18 cellular contexts compared by ENCODE assay signal in genomic region chr2:112683550-112684414, GRCh38. TPM values are rescaled to one million over a fixed set of nuclear protein-coding genes. Genes with fewer than 3 reads are reported as not detected.
DNase-seq lines count a peak whose midpoint lies in the region; ATAC-seq, FAIRE-seq and TF ChIP-seq lines count a peak whose summit lies in the region.
"Had no signal": no experiment of that assay in that cellular context is flagged by ENCODE, and none has a peak within 500 bp of the region (broad histone marks: within the 10 kb centered on the region; RNA-seq: fewer than 3 reads in every experiment).

No MANE protein-coding gene starts in this region.

- WGBS in GM12878 (ENCODE audit: insufficient coverage, insufficient replicate concordance, low lambda C conversion rate, missing lambda C conversion rate) = 65% methylated on average over 12 of the region's 12 CpGs

- H3K9ac ChIP-seq in DND-41 (ENCODE audit: low read depth, low read length) (no peak overlapping the region), GM12878 (ENCODE audit: control insufficient read depth, insufficient read depth, low read length) (no peak overlapping the region)

- H3K27ac Mint-ChIP-seq in nephron = peak overlapping the region in 2 of 3 experiments; percentile 26 to 81

- H3K4me3 ChIP-seq in DND-41 (ENCODE audit: low read depth in 1 of 2, low read length in 2 of 2) (no peak overlapping the region), GM12878 (no peak overlapping the region)
- H3K4me3 ChIP-seq: spleen had no signal

- CTCF ChIA-PET in GM12878 (lab: Yijun Ruan, JAX) = interaction anchor here (0.7 to 11.9 kb wide), 10 partner anchors 8 to 84 kb away, joined by 3 to 313 read pairs (median 4); partner anchors contain the start of gene SLC20A1

- H3K79me2 ChIP-seq in DND-41 (ENCODE audit: insufficient read depth, low read length) (no peaks in the 10 kb centered on the region), GM12878 (ENCODE audit: control insufficient read depth, insufficient read depth, low read length) (no peaks in the 10 kb centered on the region)

- H3K9me3 Mint-ChIP-seq in nephron = no peaks in the 10 kb centered on the region

- no peak for FAIRE-seq in GM12878 (lab: Jason Lieb, UNC)
- FAIRE-seq: islet of Langerhans had no signal

- SMC1A ChIA-PET in GM12878 (lab: Charles Lee; ENCODE audit: uncharacterized antibody, unreplicated experiment) = interaction anchor here (0.9 to 2.0 kb wide), 8 partner anchors 9 to 52 kb away, joined by 3 to 8 read pairs (median 5); no protein-coding TSS in a partner anchor

- H3K27me3 ChIP-seq in DND-41 (ENCODE audit: insufficient read depth, low read length, poor library complexity) (no peaks in the 10 kb centered on the region), GM12878 (replicated peaks in 1 of 2; ENCODE audit: control insufficient read depth in 2 of 2, insufficient read depth in 2 of 2, low read length in 1 of 2) (no peaks in the 10 kb centered on the region)
- H3K27me3 ChIP-seq: spleen had no signal

- in situ Hi-C loops in GM12878 (cut with MboI) = no loop called here

- DNase-seq in DND-41 = no peak
- DNase-seq in MV-4-11 (lab: John Stamatoyannopoulos, UW) = peak; percentile 47
- no peak for DNase-seq in GM12878 (ENCODE audit: low read depth, low spot score)
- no peak for DNase-seq in NCI-H774 (lab: John Stamatoyannopoulos, UW)
- DNase-seq in Kasumi-1 (lab: John Stamatoyannopoulos, UW) = no peak
- DNase-seq in T1000 (lab: John Stamatoyannopoulos, UW) = no peak
- no peak for DNase-seq in SHP77 treated with DMSO at 0.1 percent for 48 hours (lab: John Stamatoyannopoulos, UW)
- DNase-seq: activated CD4-positive, CD25-positive, alpha-beta regulatory T cell treated with anti-CD3 and anti-CD28 coated beads, Interleukin-2, amount 50 U/mL, for 72 hours; activated T-cell treated with anti-CD3 and anti-CD28 coated beads for 4 hours; DMS79 treated with DMSO at 0.1 percent for 48 hours; NK-92 treated with Interleukin-12 subunit alpha and Interleukin-12 subunit beta, amount 100 ng/mL, for 24 hours; spleen had no signal

- H3K36me3 ChIP-seq in DND-41 (ENCODE audit: insufficient read depth, low read length) (no peaks in the 10 kb centered on the region), GM12878 (ENCODE audit: control insufficient read depth in 2 of 2, insufficient read depth in 2 of 2, low read length in 1 of 2) (no peaks in the 10 kb centered on the region)
- H3K36me3 ChIP-seq: spleen had no signal

- H3K4me1 Mint-ChIP-seq in nephron = peaks cover 27% of the 10 kb centered on the region

- intact Hi-C loops in GM12878 (cut with micrococcal nuclease; ENCODE audit: unreplicated experiment) = no loop called here

- H3K27me3 Mint-ChIP-seq in nephron (ENCODE audit: low read depth) = peaks cover 9% of the 10 kb centered on the region

- no peak for TF ChIP-seq POLR2A in GM12878 (IDR thresholded peaks at IDR 0.05; ENCODE audit: low read depth, low read length)

- H3K4me2 ChIP-seq in DND-41 (ENCODE audit: insufficient read depth, low read length) = no peak overlapping the region
- no peak overlapping the region for H3K4me2 ChIP-seq in GM12878 (ENCODE audit: control insufficient read depth, insufficient read depth)

- H3K4me3 Mint-ChIP-seq in nephron = no peak overlapping the region

- POLR2A ChIA-PET in GM12878 (lab: Charles Lee) = interaction anchor here (0.9 to 1.4 kb wide), 3 partner anchors 8 to 37 kb away, joined by 4 to 6 read pairs (median 5); no protein-coding TSS in a partner anchor

- TF ChIP-seq CTCF in DND-41 (IDR thresholded peaks at IDR 0.05; ENCODE audit: borderline replicate concordance, extremely low read depth, low read length, poor library complexity, severe bottlenecking) (no peak), GM12878 (IDR thresholded peaks at IDR 0.05 in 2 of 3, conservative IDR thresholded peaks at IDR 0.05 in 1 of 3; ENCODE audit: control insufficient read depth in 2 of 3, extremely low read depth in 1 of 3, insufficient read depth in 1 of 3, low read depth in 3 of 3, low read length in 3 of 3) (no peak), nephron (IDR thresholded peaks at IDR 0.05; ENCODE audit: unreplicated experiment in 3 of 3) (no peak)

- no peaks in the 10 kb centered on the region for H4K20me1 ChIP-seq in DND-41 (ENCODE audit: insufficient read depth, low read length)
- H4K20me1 ChIP-seq in GM12878 (ENCODE audit: control insufficient read depth, insufficient read depth) = no peaks in the 10 kb centered on the region

- TF ChIP-seq EP300 in GM12878 (IDR thresholded peaks at IDR 0.05; ENCODE audit: borderline replicate concordance in 1 of 2, control insufficient read depth in 1 of 2, low read depth in 2 of 2, low read length in 2 of 2) = no peak

- RAD21 ChIA-PET in GM12878 (lab: Charles Lee; ENCODE audit: unreplicated experiment) = interaction anchor here (0.9 to 5.1 kb wide), 2 partner anchors 43 to 54 kb away, joined by 3 to 45 read pairs; no protein-coding TSS in a partner anchor

- 0 out of 2 replicates have a peak overlapping the region, but pooled peaks have one; percentile 19 for H2AFZ ChIP-seq in DND-41 (ENCODE audit: low read depth, low read length)
- no peak overlapping the region for H2AFZ ChIP-seq in GM12878 (ENCODE audit: control insufficient read depth, low read depth, low read length)

- BruUV-seq in GM12878 (replicated peaks; lab: Mats Ljungman, UMichigan) = no TSS peak

- ATAC-seq in DND-41 (ENCODE audit: insufficient read depth, low read depth) (peak; percentile 22; the same call in 1 of the 3 replicates), GM12878 (no peak)

- H3K27ac ChIP-seq in DND-41 (ENCODE audit: low read length) (peak overlapping the region; percentile 32), GM12878 (ENCODE audit: control insufficient read depth, insufficient read depth) (no peak overlapping the region)

- TF ChIP-seq RAD21 in GM12878 (IDR thresholded peaks at IDR 0.05; ENCODE audit: insufficient read depth, low read depth, low read length) = no peak

- H3K9me3 ChIP-seq in DND-41 (ENCODE audit: insufficient read depth, low read length, severe bottlenecking) (no peaks in the 10 kb centered on the region), GM12878 (replicated peaks; ENCODE audit: control insufficient read depth, insufficient read depth, low read length) (no peaks in the 10 kb centered on the region)
- H3K9me3 ChIP-seq: spleen had no signal

- H3K36me3 Mint-ChIP-seq in nephron (ENCODE audit: low read depth) = no peaks in the 10 kb centered on the region

- peaks cover 17% of the 10 kb centered on the region for H3K4me1 ChIP-seq in DND-41 (ENCODE audit: insufficient read depth, low read length)
- H3K4me1 ChIP-seq in GM12878 (ENCODE audit: control insufficient read depth, insufficient read depth, low read length) = peaks cover 13% of the 10 kb centered on the region

TF ChIP-seq in GM12878, 131 proteins besides CTCF, POLR2A, EP300 and RAD21 (continues in another document):
- TF ChIP-seq SPI1 (IDR thresholded peaks at IDR 0.05; ENCODE audit: borderline replicate concordance, insufficient read depth, low read depth, low read length) (peak; percentile 86), SUPT20H (IDR thresholded peaks at IDR 0.05; ENCODE audit: borderline replicate concordance, control insufficient read depth, low read depth, low read length) (no peak)

RNA-seq across cellular contexts. Expression of gene NT5DC4, which starts 37.0 kb away (rescaled TPM):
- 2.0 and 2.3 TPM in 2 replicates for total RNA-seq in GM12878 (2013; cell fraction: nucleolus; rRNA removed)
- 0.34 and 0.38 TPM in 2 replicates for total RNA-seq in GM12878 (2014; rRNA removed)
- 0.18 TPM in 1 of 2 replicates, not detected in the other for total RNA-seq in GM12878 (2014; rRNA removed; fragmentation: Illumina TruSeq; extraction: Trizol)
- total RNA-seq in GM12878 (2021) = 0.85 TPM in 1 of 2 replicates, not detected in the other
- 0.21 TPM for polyA plus RNA-seq in GM12878 (2011; ENCODE audit: low read depth)
- 1.6 and 2.7 TPM in 2 replicates for polyA plus RNA-seq in GM12878 (2011; rRNA removed)
- 0.13 and 0.17 TPM in 2 replicates for polyA plus RNA-seq in GM12878 (2011; cell fraction: cytosol; rRNA removed)
- polyA plus RNA-seq in GM12878 (2011; cell fraction: nucleus; rRNA removed) = 1.3 and 1.4 TPM in 2 replicates
- 6.4 and 12.9 TPM in 2 replicates for polyA plus RNA-seq in GM12878 (2012)
- 0.04 and 0.10 TPM in 2 replicates for polyA plus RNA-seq in GM12878 (2014; fragmentation: Illumina TruSeq; extraction: Trizol)
- 1 to 10 TPM in 1 of 2 experiments, under 1 TPM in 1; 0.31 to 2.6 TPM for polyA plus RNA-seq in GM12878 (2014; fragmentation: Nextera tagmentation; extraction: Ambion mirVana)
- 0.15 and 0.51 TPM in 2 replicates for polyA plus RNA-seq in GM12878 (2014; rRNA removed)
- under 1 TPM; 0.11 to 0.13 TPM for polyA plus RNA-seq in GM12878 (2016; fragmentation: Nextera tagmentation; extraction: Ambion mirVana)
- polyA minus RNA-seq in GM12878 (2011; rRNA and poly(A)+ RNA removed) = 0.29 and 1.1 TPM in 2 replicates
- polyA minus RNA-seq in GM12878 (2011; cell fraction: cytosol; rRNA and poly(A)+ RNA removed) = 5.4 TPM in 1 of 2 replicates, not detected in the other
- polyA minus RNA-seq in GM12878 (2011; cell fraction: nucleus; rRNA and poly(A)+ RNA removed) = 0.73 TPM in 1 of 2 replicates, not detected in the other
- total RNA-seq: cardiac septum, glomerular endothelial cell, MCF 10A, mononuclear cell had no signal

RNA-seq across cellular contexts. Expression of gene SLC20A1, which starts 38.0 kb away (rescaled TPM):
- total RNA-seq in GM12878 (2013; cell fraction: nucleolus; rRNA removed) = 175 and 176 TPM in 2 replicates
- total RNA-seq in GM12878 (2014; rRNA removed) = 39.0 and 42.2 TPM in 2 replicates
- total RNA-seq in GM12878 (2014; rRNA removed; fragmentation: Illumina TruSeq; extraction: Trizol) = 40.5 and 41.2 TPM in 2 replicates
- 50.5 and 59.1 TPM in 2 replicates for total RNA-seq in GM12878 (2021)
- 20.7 TPM for polyA plus RNA-seq in GM12878 (2011; ENCODE audit: low read depth)
- polyA plus RNA-seq in GM12878 (2011; rRNA removed) = 45.3 and 48.6 TPM in 2 replicates
- 43.1 and 43.8 TPM in 2 replicates for polyA plus RNA-seq in GM12878 (2011; cell fraction: cytosol; rRNA removed)
- 72.4 and 78.1 TPM in 2 replicates for polyA plus RNA-seq in GM12878 (2011; cell fraction: nucleus; rRNA removed)
- 23.9 and 25.2 TPM in 2 replicates for polyA plus RNA-seq in GM12878 (2012)
- polyA plus RNA-seq in GM12878 (2014; fragmentation: Illumina TruSeq; extraction: Trizol) = 46.8 and 59.1 TPM in 2 replicates
- 10 to 100 TPM; 21.2 to 22.6 TPM for polyA plus RNA-seq in GM12878 (2014; fragmentation: Nextera tagmentation; extraction: Ambion mirVana)
- polyA plus RNA-seq in GM12878 (2014; rRNA removed) = 37.6 and 39.8 TPM in 2 replicates
- polyA plus RNA-seq in GM12878 (2016; fragmentation: Nextera tagmentation; extraction: Ambion mirVana) = 10 to 100 TPM; 46.9 to 49.5 TPM
- 44.5 and 55.3 TPM in 2 replicates for polyA minus RNA-seq in GM12878 (2011; rRNA and poly(A)+ RNA removed)
- polyA minus RNA-seq in GM12878 (2011; cell fraction: cytosol; rRNA and poly(A)+ RNA removed) = 15.6 and 31.7 TPM in 2 replicates
- 40.6 and 63.9 TPM in 2 replicates for polyA minus RNA-seq in GM12878 (2011; cell fraction: nucleus; rRNA and poly(A)+ RNA removed)
